Comparison of ENCODE assay signal across 8 cellular contexts in genomic region chr1:32939655-32940371, GRCh38. TPM values are rescaled to one million over a fixed set of nuclear protein-coding genes. Genes with fewer than 3 reads are reported as not detected.
DNase-seq lines count a peak whose midpoint lies in the region; ATAC-seq, FAIRE-seq and TF ChIP-seq lines count a peak whose summit lies in the region.

No MANE protein-coding gene starts in this region.

- intact Hi-C loops in Right ventricle myocardium inferior (cut with DNase I) (no loop called here), cardiac septum (cut with DNase I) (loop anchor here (5.0 kb wide), 2 partner anchors 52 to 67 kb away; no protein-coding TSS in a partner anchor)

- peak overlapping the region; percentile 3 for H3K27ac Mint-ChIP-seq in activated naive CD8-positive, alpha-beta T cell

- H3K4me1 Mint-ChIP-seq in activated naive CD8-positive, alpha-beta T cell (ENCODE audit: low read depth): peaks cover 17% of the 10 kb centered on the region

- ATAC-seq in Right ventricle myocardium inferior (peak; percentile 91), upper lobe of left lung (ENCODE audit: low FRiP score in 2 of 2) (peak; percentile 68 to 91), GM21515 (IDR thresholded peaks at IDR 0.05; ENCODE audit: unreplicated experiment) (no peak), GM18520 (IDR thresholded peaks at IDR 0.05; ENCODE audit: unreplicated experiment) (no peak)

- no peak for TF ChIP-seq EP300 in upper lobe of left lung (IDR thresholded peaks at IDR 0.05)

- no peaks in the 10 kb centered on the region for H3K9me3 Mint-ChIP-seq in activated naive CD8-positive, alpha-beta T cell (ENCODE audit: low read depth)

- DNase-seq in Right ventricle myocardium inferior (ENCODE audit: missing footprints) (no peak), cardiac septum (ENCODE audit: low spot score) (no peak), iris pigment epithelial cell (ENCODE audit: low read depth) (peak; percentile 92), upper lobe of left lung (peak in 1 of 2 donors; percentile 35), D721Med (ENCODE audit: insufficient read length, low spot score) (no peak)

- no peaks in the 10 kb centered on the region for H3K27me3 Mint-ChIP-seq in activated naive CD8-positive, alpha-beta T cell

- TF ChIP-seq POLR2A in upper lobe of left lung (IDR thresholded peaks at IDR 0.05): peak in 1 of 4 donors; percentile 35

- peaks cover 0 to 17% (median 14%) of the 10 kb centered on the region in 4 donors for H3K4me1 ChIP-seq in upper lobe of left lung

- H3K36me3 Mint-ChIP-seq in activated naive CD8-positive, alpha-beta T cell: peaks cover 12% of the 10 kb centered on the region

- H3K4me3 Mint-ChIP-seq in activated naive CD8-positive, alpha-beta T cell: no peak overlapping the region

- no peaks in the 10 kb centered on the region for H3K27me3 ChIP-seq in upper lobe of left lung

- no peaks in the 10 kb centered on the region for H3K9me3 ChIP-seq in upper lobe of left lung

- H3K4me3 ChIP-seq in upper lobe of left lung: no peak overlapping the region

- no peak for FAIRE-seq in D721Med (lab: Jason Lieb, UNC)

- H3K27ac ChIP-seq in upper lobe of left lung: peak overlapping the region in 2 of 4 donors; percentile 5 to 18

- peaks cover 19 to 92% (median 63%) of the 10 kb centered on the region in 4 donors for H3K36me3 ChIP-seq in upper lobe of left lung

- 75 to 89% methylated on average over 3 to 4 of the region's 4 CpGs for WGBS in upper lobe of left lung, 2 donors

- TF ChIP-seq CTCF in upper lobe of left lung (IDR thresholded peaks at IDR 0.05) (no peak), D721Med (IDR thresholded peaks at IDR 0.05; ENCODE audit: insufficient read depth, missing control alignments) (no peak)

RNA-seq across cellular contexts. Expression of gene RNF19B, which starts 24.8 kb away (rescaled TPM):
- total RNA-seq in Right ventricle myocardium inferior (15.5 TPM), cardiac septum (17.5 TPM), upper lobe of left lung (10 to 100 TPM; 28.7 to 44.5 (median 37.4) TPM)

RNA-seq across cellular contexts. Expression of gene TMEM54, which starts 38.6 kb away (rescaled TPM):
- total RNA-seq in Right ventricle myocardium inferior (10.9 TPM), cardiac septum (17.0 TPM), upper lobe of left lung (10 to 100 TPM; 37.7 to 94.1 (median 58.6) TPM)

RNA-seq across cellular contexts. Expression of gene HPCA, which starts 53.5 kb away (rescaled TPM):
- total RNA-seq in Right ventricle myocardium inferior: not detected
- total RNA-seq in cardiac septum: not detected
- not detected for total RNA-seq in upper lobe of left lung

Comparison
In these comparisons a context has a peak if more than half of its experiments do, and no peak if none do; other contexts are left out.
1. ATAC-seq: peak in Right ventricle myocardium inferior (single experiment) and upper lobe of left lung (2 of 2); none in GM21515 (single experiment) and GM18520 (single experiment).